Comparison of ENCODE assay signal across 1 cellular context in genomic region chr18:31983976-31984375, GRCh38.
TF ChIP-seq lines count a peak whose summit lies in the region.

No MANE protein-coding gene starts in this region.

TF ChIP-seq in HepG2, 621 proteins besides CTCF, POLR2A, EP300 and RAD21 (continued from another document):
- no peak for TF ChIP-seq ZBTB2 (CRISPR knock-in tag; IDR thresholded peaks at IDR 0.05; ENCODE audit: low read depth)
- TF ChIP-seq, protein P1, sequence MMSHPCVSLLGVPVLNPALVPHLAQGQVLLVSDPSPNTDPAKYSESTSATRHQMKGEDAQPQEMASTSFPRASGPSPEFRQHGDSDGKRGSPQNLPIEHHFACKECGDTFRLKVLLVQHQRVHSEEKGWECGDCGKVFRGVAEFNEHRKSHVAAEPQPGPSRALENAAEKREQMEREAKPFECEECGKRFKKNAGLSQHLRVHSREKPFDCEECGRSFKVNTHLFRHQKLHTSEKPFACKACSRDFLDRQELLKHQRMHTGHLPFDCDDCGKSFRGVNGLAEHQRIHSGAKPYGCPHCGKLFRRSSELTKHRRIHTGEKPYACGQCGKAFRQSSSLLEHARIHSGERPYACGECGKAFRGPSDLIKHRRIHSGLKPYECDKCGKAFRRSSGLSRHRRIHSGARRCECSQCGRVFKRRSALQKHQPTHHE (CRISPR knock-in tag; IDR thresholded peaks at IDR 0.05; ENCODE audit: borderline replicate concordance), result no peak
- TF ChIP-seq, protein P2, sequence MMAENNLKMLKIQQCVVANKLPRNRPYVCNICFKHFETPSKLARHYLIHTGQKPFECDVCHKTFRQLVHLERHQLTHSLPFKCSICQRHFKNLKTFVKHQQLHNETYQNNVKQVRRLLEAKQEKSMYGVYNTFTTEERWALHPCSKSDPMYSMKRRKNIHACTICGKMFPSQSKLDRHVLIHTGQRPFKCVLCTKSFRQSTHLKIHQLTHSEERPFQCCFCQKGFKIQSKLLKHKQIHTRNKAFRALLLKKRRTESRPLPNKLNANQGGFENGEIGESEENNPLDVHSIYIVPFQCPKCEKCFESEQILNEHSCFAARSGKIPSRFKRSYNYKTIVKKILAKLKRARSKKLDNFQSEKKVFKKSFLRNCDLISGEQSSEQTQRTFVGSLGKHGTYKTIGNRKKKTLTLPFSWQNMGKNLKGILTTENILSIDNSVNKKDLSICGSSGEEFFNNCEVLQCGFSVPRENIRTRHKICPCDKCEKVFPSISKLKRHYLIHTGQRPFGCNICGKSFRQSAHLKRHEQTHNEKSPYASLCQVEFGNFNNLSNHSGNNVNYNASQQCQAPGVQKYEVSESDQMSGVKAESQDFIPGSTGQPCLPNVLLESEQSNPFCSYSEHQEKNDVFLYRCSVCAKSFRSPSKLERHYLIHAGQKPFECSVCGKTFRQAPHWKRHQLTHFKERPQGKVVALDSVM (CRISPR knock-in tag; IDR thresholded peaks at IDR 0.05), result peak; percentile 69
- TF ChIP-seq HOXA9 (CRISPR knock-in tag; IDR thresholded peaks at IDR 0.05; ENCODE audit: borderline replicate concordance), result no peak
- no peak for TF ChIP-seq ELF1 (CRISPR knock-in tag; IDR thresholded peaks at IDR 0.05)
- no peak for TF ChIP-seq FOXP1 (IDR thresholded peaks at IDR 0.05)
- no peak for TF ChIP-seq FOXP1 (CRISPR knock-in tag; IDR thresholded peaks at IDR 0.05)
- TF ChIP-seq, protein P3, sequence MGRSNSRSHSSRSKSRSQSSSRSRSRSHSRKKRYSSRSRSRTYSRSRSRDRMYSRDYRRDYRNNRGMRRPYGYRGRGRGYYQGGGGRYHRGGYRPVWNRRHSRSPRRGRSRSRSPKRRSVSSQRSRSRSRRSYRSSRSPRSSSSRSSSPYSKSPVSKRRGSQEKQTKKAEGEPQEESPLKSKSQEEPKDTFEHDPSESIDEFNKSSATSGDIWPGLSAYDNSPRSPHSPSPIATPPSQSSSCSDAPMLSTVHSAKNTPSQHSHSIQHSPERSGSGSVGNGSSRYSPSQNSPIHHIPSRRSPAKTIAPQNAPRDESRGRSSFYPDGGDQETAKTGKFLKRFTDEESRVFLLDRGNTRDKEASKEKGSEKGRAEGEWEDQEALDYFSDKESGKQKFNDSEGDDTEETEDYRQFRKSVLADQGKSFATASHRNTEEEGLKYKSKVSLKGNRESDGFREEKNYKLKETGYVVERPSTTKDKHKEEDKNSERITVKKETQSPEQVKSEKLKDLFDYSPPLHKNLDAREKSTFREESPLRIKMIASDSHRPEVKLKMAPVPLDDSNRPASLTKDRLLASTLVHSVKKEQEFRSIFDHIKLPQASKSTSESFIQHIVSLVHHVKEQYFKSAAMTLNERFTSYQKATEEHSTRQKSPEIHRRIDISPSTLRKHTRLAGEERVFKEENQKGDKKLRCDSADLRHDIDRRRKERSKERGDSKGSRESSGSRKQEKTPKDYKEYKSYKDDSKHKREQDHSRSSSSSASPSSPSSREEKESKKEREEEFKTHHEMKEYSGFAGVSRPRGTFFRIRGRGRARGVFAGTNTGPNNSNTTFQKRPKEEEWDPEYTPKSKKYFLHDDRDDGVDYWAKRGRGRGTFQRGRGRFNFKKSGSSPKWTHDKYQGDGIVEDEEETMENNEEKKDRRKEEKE (IDR thresholded peaks at IDR 0.05), result no peak
- no peak for TF ChIP-seq ERF (CRISPR knock-in tag; IDR thresholded peaks at IDR 0.05)
- no peak for TF ChIP-seq DR1 (CRISPR knock-in tag; IDR thresholded peaks at IDR 0.05)
- peak; percentile 20; the same call in 1 of the 2 replicates for TF ChIP-seq ZNF460 (CRISPR knock-in tag; IDR thresholded peaks at IDR 0.05; ENCODE audit: borderline replicate concordance)
